Comparison of ENCODE assay signal across 30 cellular contexts in the genomic region with DNA sequence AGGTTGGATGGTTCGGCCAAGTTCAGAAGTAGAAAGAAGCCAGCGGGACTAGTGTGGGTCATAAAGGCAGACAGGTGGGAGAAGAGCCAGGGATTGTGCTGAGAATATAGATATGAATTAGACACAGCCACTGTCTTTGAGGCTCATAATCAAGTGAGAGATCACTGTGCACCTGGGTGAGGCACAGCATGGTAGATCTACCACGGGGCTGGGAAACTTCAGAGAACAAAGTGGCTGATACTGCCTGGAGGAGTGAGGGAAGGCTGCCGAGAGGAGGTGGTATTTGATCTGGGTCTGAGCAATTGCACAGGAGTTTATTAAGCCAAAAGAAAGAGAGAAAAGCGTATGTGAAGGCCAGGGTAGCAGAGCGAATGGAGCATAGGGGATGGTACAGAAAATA.
"Had no signal": no experiment of that assay in that cellular context is flagged by ENCODE, and none has a peak within 500 bp of the region (broad histone marks: within the 10 kb centered on the region; RNA-seq: fewer than 3 reads in every experiment).

No MANE protein-coding gene starts in this region.

- H3K4me3 ChIP-seq: ascending aorta, breast epithelium, cardiac muscle cell, colonic mucosa, esophagus muscularis mucosa, gastroesophageal sphincter, heart right ventricle had no signal

- H3K36me3 ChIP-seq: ascending aorta, breast epithelium, cardiac muscle cell, colonic mucosa, esophagus muscularis mucosa, gastroesophageal sphincter, heart right ventricle had no signal

- H3K27me3 ChIP-seq: ascending aorta, breast epithelium, cardiac muscle cell, colonic mucosa, esophagus muscularis mucosa had no signal

- DNase-seq: activated CD4-positive, alpha-beta memory T cell treated with anti-CD3 and anti-CD28 coated beads for 36 hours; activated CD4-positive, alpha-beta T cell treated with anti-CD3 and anti-CD28 coated beads for 36 hours; activated CD4-positive, alpha-beta T cell treated with anti-CD3 and anti-CD28 coated beads, Interleukin-2, amount 10 ng/mL, durations not matched to agents 24 days and 14 days; activated CD4-positive, CD25-positive, alpha-beta regulatory T cell; activated CD4-positive, CD25-positive, alpha-beta regulatory T cell treated with anti-CD3 and anti-CD28 coated beads, Interleukin-2, amount 50 U/mL, for 72 hours; activated CD8-positive, alpha-beta memory T cell treated with anti-CD3 and anti-CD28 coated beads, Interleukin-2, amount 10 ng/mL, durations not matched to agents 7 days and 5 days; activated CD8-positive, alpha-beta memory T cell treated with anti-CD3 and anti-CD28 coated beads, Interleukin-2, amount 50 U/mL, for 4 hours; activated CD8-positive, alpha-beta T cell treated with anti-CD3 and anti-CD28 coated beads, Interleukin-2, amount 10 ng/mL, durations not matched to agents 7 days and 5 days; activated effector memory CD4-positive, alpha-beta T cell treated with anti-CD3 and anti-CD28 coated beads, Interleukin-2, amount 50 U/mL, for 16 hours; activated naive CD4-positive, alpha-beta T cell; activated naive CD4-positive, alpha-beta T cell treated with anti-CD3 and anti-CD28 coated beads, Interleukin-2, amount 10 ng/mL, durations not matched to agents 7 days and 5 days; activated naive CD8-positive, alpha-beta T cell treated with anti-CD3 and anti-CD28 coated beads, Interleukin-2, amount 10 ng/mL, durations not matched to agents 7 days and 5 days; activated T-cell treated with anti-CD3 and anti-CD28 coated beads, Interleukin-2, amount 50 U/mL, for 1 hour; activated T-cell treated with anti-CD3 and anti-CD28 coated beads, Interleukin-2, amount 50 U/mL, for 48 hours; central memory CD4-positive, alpha-beta T cell; cerebellar nuclear complex; colonic mucosa; effector CD8-positive, alpha-beta T cell; erythroblast; foreskin keratinocyte; heart right ventricle; T-helper 1 cell; T-helper 17 cell; T1000 had no signal

- H3K27ac ChIP-seq: ascending aorta, breast epithelium, cardiac muscle cell, colonic mucosa, esophagus muscularis mucosa, foreskin keratinocyte, gastroesophageal sphincter, heart right ventricle had no signal

- ATAC-seq: activated CD4-positive, alpha-beta T cell treated with anti-CD3 and anti-CD28 coated beads for 36 hours; activated CD8-positive, alpha-beta memory T cell treated with anti-CD3 and anti-CD28 coated beads, Interleukin-2, amount 10 ng/mL, durations not matched to agents 7 days and 5 days; activated CD8-positive, alpha-beta T cell treated with anti-CD3 and anti-CD28 coated beads, Interleukin-2, amount 10 ng/mL, durations not matched to agents 7 days and 5 days; activated naive CD4-positive, alpha-beta T cell treated with anti-CD3 and anti-CD28 coated beads, Interleukin-2, amount 50 U/mL, for 72 hours; foreskin keratinocyte; gastroesophageal sphincter; heart right ventricle; T-helper 17 cell had no signal

- H3K4me1 ChIP-seq: ascending aorta, breast epithelium, colonic mucosa, esophagus muscularis mucosa, gastroesophageal sphincter, heart right ventricle had no signal

- H3K9me3 ChIP-seq: ascending aorta, breast epithelium, colonic mucosa, esophagus muscularis mucosa, gastroesophageal sphincter, heart right ventricle had no signal
